1 cellular context compared by ENCODE assay signal in genomic region chr6:148349466-148349865, GRCh38.
TF ChIP-seq lines count a peak whose summit lies in the region.

No MANE protein-coding gene starts in this region.

TF ChIP-seq in H1, 55 proteins besides CTCF, POLR2A, EP300 and RAD21:
- TF ChIP-seq GTF2F1 (IDR thresholded peaks at IDR 0.05; ENCODE audit: borderline replicate concordance, low read depth, low read length) = no peak
